In genomic region chr21:41164981-41165650, GRCh38 we compare ENCODE assay signal across 14 cellular contexts. TPM values are rescaled to one million over a fixed set of nuclear protein-coding genes. Genes with fewer than 3 reads are reported as not detected.
DNase-seq lines count a peak whose midpoint lies in the region; ATAC-seq and TF ChIP-seq lines count a peak whose summit lies in the region.
"Had no signal": no experiment of that assay in that cellular context is flagged by ENCODE, and none has a peak within 500 bp of the region (broad histone marks: within the 10 kb centered on the region; RNA-seq: fewer than 3 reads in every experiment).

No MANE protein-coding gene starts in this region.

- no peaks in the 10 kb centered on the region for H3K9me3 Mint-ChIP-seq in activated naive CD8-positive, alpha-beta T cell treated with anti-CD3 and anti-CD28 coated beads for 36 hours
- H3K9me3 Mint-ChIP-seq: activated CD4-positive, alpha-beta T cell treated with anti-CD3 and anti-CD28 coated beads, Interleukin-2, amount 10 ng/mL, durations not matched to agents 24 days and 14 days; activated naive CD4-positive, alpha-beta T cell treated with anti-CD3 and anti-CD28 coated beads, Interleukin-2, amount 50 U/mL, for 24 hours had no signal

- no peak overlapping the region for H3K27ac Mint-ChIP-seq in activated naive CD8-positive, alpha-beta T cell treated with anti-CD3 and anti-CD28 coated beads for 36 hours
- H3K27ac Mint-ChIP-seq: activated CD4-positive, alpha-beta T cell treated with anti-CD3 and anti-CD28 coated beads, Interleukin-2, amount 10 ng/mL, durations not matched to agents 24 days and 14 days; activated naive CD4-positive, alpha-beta T cell treated with anti-CD3 and anti-CD28 coated beads, Interleukin-2, amount 50 U/mL, for 24 hours had no signal

- H3K4me3 Mint-ChIP-seq in activated naive CD8-positive, alpha-beta T cell treated with anti-CD3 and anti-CD28 coated beads for 36 hours: no peak overlapping the region
- H3K4me3 Mint-ChIP-seq: activated CD4-positive, alpha-beta T cell treated with anti-CD3 and anti-CD28 coated beads, Interleukin-2, amount 10 ng/mL, durations not matched to agents 24 days and 14 days; activated naive CD4-positive, alpha-beta T cell treated with anti-CD3 and anti-CD28 coated beads, Interleukin-2, amount 50 U/mL, for 24 hours had no signal

- no peak overlapping the region for H3K18ac ChIP-seq in mesendoderm (ENCODE audit: low read length)

- no peak overlapping the region for H3K23ac ChIP-seq in mesendoderm (ENCODE audit: low read length)

- H3K27me3 ChIP-seq in colonic mucosa (no peaks in the 10 kb centered on the region), muscle layer of duodenum (ENCODE audit: low read depth, low read length) (no peaks in the 10 kb centered on the region), mesendoderm (ENCODE audit: insufficient read depth, low read length, poor library complexity) (no peaks in the 10 kb centered on the region)

- TF ChIP-seq CTCF in colonic mucosa (IDR thresholded peaks at IDR 0.05): no peak

- no peak for ATAC-seq in HG03571 (IDR thresholded peaks at IDR 0.05; ENCODE audit: unreplicated experiment)
- ATAC-seq: left lobe of liver, Right ventricle myocardium inferior had no signal

- peaks cover 5% of the 10 kb centered on the region for H3K4me1 Mint-ChIP-seq in activated naive CD8-positive, alpha-beta T cell treated with anti-CD3 and anti-CD28 coated beads for 36 hours

- H3K56ac ChIP-seq in mesendoderm (ENCODE audit: low read length): no peak overlapping the region

- H3K9me3 ChIP-seq in colonic mucosa: no peaks in the 10 kb centered on the region
- H3K9me3 ChIP-seq in muscle layer of duodenum (ENCODE audit: control insufficient read depth in 1 of 2, low read length in 2 of 2): no peaks in the 10 kb centered on the region

- no peak overlapping the region for H4K5ac ChIP-seq in mesendoderm (ENCODE audit: low read length)

- no peaks in the 10 kb centered on the region for H3K79me1 ChIP-seq in mesendoderm (ENCODE audit: low read length)

- WGBS in mesendoderm (ENCODE audit: extremely low coverage, insufficient coverage, low lambda C conversion rate): no CpG with 5 or more reads among the region's 11 CpGs

- peak overlapping the region; percentile 69 for H3K27ac ChIP-seq in colonic mucosa
- H3K27ac ChIP-seq in muscle layer of duodenum (ENCODE audit: low read length): peak overlapping the region; percentile 24
- H3K27ac ChIP-seq in mesendoderm (ENCODE audit: low read depth, low read length): no peak overlapping the region

- no peak overlapping the region for H2BK5ac ChIP-seq in mesendoderm (ENCODE audit: low read length)

- H2AK5ac ChIP-seq in mesendoderm (ENCODE audit: low read length): no peak overlapping the region

- H2BK15ac ChIP-seq in mesendoderm (replicated peaks; ENCODE audit: low read depth): no peak overlapping the region

- in situ Hi-C loops in G401 (cut with HindIII; ENCODE audit: low sequenced_read_pairs): no loop called here

- H2BK120ac ChIP-seq in mesendoderm (ENCODE audit: low read depth, low read length): no peak overlapping the region

- H3K4me3 ChIP-seq in colonic mucosa (no peak overlapping the region), muscle layer of duodenum (ENCODE audit: low read depth in 1 of 2, low read length in 2 of 2) (no peak overlapping the region), mesendoderm (ENCODE audit: low read length) (no peak overlapping the region)

- H3K36me3 ChIP-seq in colonic mucosa: no peaks in the 10 kb centered on the region
- H3K36me3 ChIP-seq in muscle layer of duodenum (ENCODE audit: control insufficient read depth in 1 of 2, insufficient read depth in 2 of 2, low read length in 2 of 2): no peaks in the 10 kb centered on the region
- H3K36me3 ChIP-seq in mesendoderm (ENCODE audit: control insufficient read depth, insufficient read depth, low read length): no peaks in the 10 kb centered on the region

- no peaks in the 10 kb centered on the region for H3K79me2 ChIP-seq in mesendoderm (ENCODE audit: control insufficient read depth, insufficient read depth, low read length)

- no peak overlapping the region for H3K4me2 ChIP-seq in mesendoderm (ENCODE audit: low read length)

- DNase-seq in AG20443 (ENCODE audit: low spot score) (peak; percentile 39), M059J (ENCODE audit: low read depth) (peak; percentile 95), colonic mucosa (peak; percentile 80), mesendoderm (no peak), G401 (ENCODE audit: low spot score) (no peak)
- DNase-seq in activated naive CD8-positive, alpha-beta T cell treated with anti-CD3 and anti-CD28 coated beads for 36 hours: no peak
- DNase-seq: activated CD4-positive, alpha-beta T cell treated with anti-CD3 and anti-CD28 coated beads, Interleukin-2, amount 10 ng/mL, durations not matched to agents 24 days and 14 days; C1 segment of cervical spinal cord; NCI-H1048 had no signal

- intact Hi-C loops in colonic mucosa (cut with DNase I): no loop called here

- no peaks in the 10 kb centered on the region for H3K36me3 Mint-ChIP-seq in activated naive CD8-positive, alpha-beta T cell treated with anti-CD3 and anti-CD28 coated beads for 36 hours
- H3K36me3 Mint-ChIP-seq: activated naive CD4-positive, alpha-beta T cell treated with anti-CD3 and anti-CD28 coated beads, Interleukin-2, amount 50 U/mL, for 24 hours had no signal

- H4K8ac ChIP-seq in mesendoderm (ENCODE audit: low read depth, low read length): no peak overlapping the region

- no peak overlapping the region for H3K4ac ChIP-seq in mesendoderm (ENCODE audit: low read depth, low read length)

- H3K9ac ChIP-seq in colonic mucosa (ENCODE audit: low read depth in 2 of 2, low read length in 2 of 2): peak overlapping the region in 1 of 2 donors; percentile 46
- no peak overlapping the region for H3K9ac ChIP-seq in mesendoderm (ENCODE audit: low read length)

- H3K4me1 ChIP-seq in colonic mucosa (no peaks in the 10 kb centered on the region), muscle layer of duodenum (ENCODE audit: control insufficient read depth in 1 of 2, insufficient read depth in 2 of 2, low read length in 2 of 2) (peaks cover 4 to 11% of the 10 kb centered on the region in 2 donors), mesendoderm (ENCODE audit: control insufficient read depth, low read depth, low read length) (peaks cover 2% of the 10 kb centered on the region)

- H3K27me3 Mint-ChIP-seq in activated naive CD8-positive, alpha-beta T cell treated with anti-CD3 and anti-CD28 coated beads for 36 hours: peaks cover 62% of the 10 kb centered on the region

RNA-seq across cellular contexts. Expression of gene BACE2, which starts 2.8 kb away (rescaled TPM):
- total RNA-seq in M059J (2014; rRNA removed; shearing (Covaris generic)): 194 and 229 TPM in 2 replicates
- total RNA-seq in colonic mucosa: 10 to 100 TPM; 69.5 to 80.2 TPM
- polyA plus RNA-seq in mesendoderm (2013, experiment 1 of 2): 20.9 TPM
- polyA plus RNA-seq in mesendoderm (2013, experiment 2 of 2): 20.0 TPM
- 1 to 10 TPM; 1.8 to 2.0 TPM for total RNA-seq in activated naive CD8-positive, alpha-beta T cell treated with anti-CD3 and anti-CD28 coated beads for 36 hours
- total RNA-seq in G401 (2014; rRNA removed; shearing (Covaris generic)): not detected in 2 replicates

Comparison
In these comparisons a context has a peak if more than half of its experiments do, and no peak if none do; other contexts are left out.
1. DNase-seq: peak in AG20443 (single experiment), M059J (single experiment) and colonic mucosa (single experiment); none in mesendoderm (single experiment), activated naive CD8-positive, alpha-beta T cell treated with anti-CD3 and anti-CD28 coated beads for 36 hours (single experiment) and G401 (single experiment).
2. RNA of gene BACE2, which starts 2.8 kb away (total RNA-seq): 194 to 229 TPM in M059J and 69.5 to 80.2 TPM in colonic mucosa; 1.8 to 2.0 TPM in activated naive CD8-positive, alpha-beta T cell treated with anti-CD3 and anti-CD28 coated beads for 36 hours and not detected in G401; every median in the first group is over 10 times any median in the second.